In genomic region chr10:122777515-122778059, GRCh38 we compare ENCODE assay signal across 1 cellular context.
TF ChIP-seq lines count a peak whose summit lies in the region.

No MANE protein-coding gene starts in this region.

TF ChIP-seq in HepG2, 621 proteins besides CTCF, POLR2A, EP300 and RAD21 (continued from another document):
- no peak for TF ChIP-seq ZBTB4 (CRISPR knock-in tag; IDR thresholded peaks at IDR 0.05; ENCODE audit: borderline replicate concordance)
